ENCODE assay signal across 12 cellular contexts in the genomic region with DNA sequence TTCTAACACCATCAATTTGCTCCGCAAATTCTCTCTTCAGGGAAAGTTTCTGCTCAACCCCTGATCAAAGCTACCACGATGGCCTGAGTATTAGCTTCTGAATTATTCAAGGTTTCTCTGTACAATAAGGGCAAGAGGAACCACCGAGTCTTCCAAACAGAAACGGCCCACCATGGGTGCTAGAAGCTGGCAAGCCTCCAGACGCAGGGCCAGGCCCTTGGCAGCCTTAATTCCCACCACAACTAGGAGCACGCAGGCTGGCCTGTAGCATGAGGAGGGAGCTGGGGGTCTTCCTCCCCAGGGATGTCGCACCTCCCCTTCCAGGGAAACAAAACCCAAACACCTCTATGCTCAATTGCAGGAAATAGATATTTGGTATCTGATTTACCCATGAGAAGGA. TPM values are rescaled to one million over a fixed set of nuclear protein-coding genes. Genes with fewer than 3 reads are reported as not detected.
"Had no signal": no experiment of that assay in that cellular context is flagged by ENCODE, and none has a peak within 500 bp of the region (broad histone marks: within the 10 kb centered on the region; RNA-seq: fewer than 3 reads in every experiment).

No MANE protein-coding gene starts in this region.

- H3K27ac Mint-ChIP-seq: HFFc6, IgD-negative memory B cell had no signal

- H3K36me3 Mint-ChIP-seq: IgD-negative memory B cell had no signal

- H3K9me3 ChIP-seq: HAP-1 had no signal

- H3K9ac ChIP-seq: GM23248 had no signal

- H3K4me3 Mint-ChIP-seq: HFFc6, IgD-negative memory B cell had no signal

- H3K4me1 ChIP-seq: HAP-1 had no signal

- FAIRE-seq: HepG2 had no signal

- H3K4me3 ChIP-seq: GM23248, HAP-1 had no signal

- H3K27ac ChIP-seq: GM23248, HL-60 had no signal

- H2AFZ ChIP-seq: GM23248 had no signal

- H3K36me3 ChIP-seq: HAP-1 had no signal

- DNase-seq: GM23248, GOT3, H7, HFFc6, KG1 had no signal

- ATAC-seq: HCT116, HepG2 had no signal

- H3K9me3 Mint-ChIP-seq: IgD-negative memory B cell had no signal

RNA-seq across cellular contexts. Expression of a gene that starts 11.1 kb away (rescaled TPM):
- total RNA-seq: H4, H7, HepG2, HFFc6, HT1080 had no signal
- polyA plus RNA-seq: GM23248, HepG2, IgD-negative memory B cell had no signal

RNA-seq across cellular contexts. Expression of a gene that starts 28.7 kb away (rescaled TPM):
- total RNA-seq: GM23248, HFFc6 had no signal
- polyA plus RNA-seq: GM23248 had no signal
